22 cellular contexts compared by ENCODE assay signal in genomic region chr20:51955756-51956155, GRCh38.
DNase-seq lines count a peak whose midpoint lies in the region; FAIRE-seq and TF ChIP-seq lines count a peak whose summit lies in the region.
"Had no signal": no experiment of that assay in that cellular context is flagged by ENCODE, and none has a peak within 500 bp of the region (broad histone marks: within the 10 kb centered on the region; RNA-seq: fewer than 3 reads in every experiment).

No MANE protein-coding gene starts in this region.

- no peak overlapping the region for H3K9ac ChIP-seq in astrocyte (ENCODE audit: low read length)

- H3K4me1 Mint-ChIP-seq in astrocyte (ENCODE audit: low read depth, unreplicated experiment): peaks cover 8% of the 10 kb centered on the region
- H3K4me1 Mint-ChIP-seq: activated naive CD4-positive, alpha-beta T cell treated with anti-CD3 and anti-CD28 coated beads, Interleukin-2, amount 10 ng/mL, durations not matched to agents 7 days and 5 days had no signal

- TF ChIP-seq CTCF in astrocyte (IDR thresholded peaks at IDR 0.05; ENCODE audit: insufficient read depth, low read depth, low read length) (no peak), left ventricle myocardium inferior (IDR thresholded peaks at IDR 0.05; ENCODE audit: borderline replicate concordance) (no peak)

- no peaks in the 10 kb centered on the region for H3K9me3 ChIP-seq in astrocyte (ENCODE audit: insufficient read depth, low read depth, low read length)
- H3K9me3 ChIP-seq in left ventricle myocardium inferior (replicated peaks): no peaks in the 10 kb centered on the region
- H3K9me3 ChIP-seq: ascending aorta had no signal

- intact Hi-C loops in left ventricle myocardium inferior (cut with micrococcal nuclease): no loop called here

- H3K27ac ChIP-seq in astrocyte (ENCODE audit: low read depth, low read length) (peak overlapping the region; percentile 19), left ventricle myocardium inferior (replicated peaks) (no peak overlapping the region)
- H3K27ac ChIP-seq: ascending aorta, coronary artery had no signal

- H3K4me3 ChIP-seq in astrocyte (ENCODE audit: insufficient read depth, low read depth, low read length) (no peak overlapping the region), left ventricle myocardium inferior (no peak overlapping the region)
- H3K4me3 ChIP-seq: ascending aorta, coronary artery had no signal

- no peaks in the 10 kb centered on the region for H4K20me1 ChIP-seq in astrocyte (ENCODE audit: insufficient read depth, low read length)

- FAIRE-seq in astrocyte (lab: Jason Lieb, UNC) (no peak), urothelium cell line (lab: Jason Lieb, UNC) (peak; percentile 58)
- FAIRE-seq: endometrium, GM18507 had no signal

- no peak overlapping the region for H3K4me3 Mint-ChIP-seq in astrocyte (ENCODE audit: unreplicated experiment)
- H3K4me3 Mint-ChIP-seq: activated naive CD4-positive, alpha-beta T cell treated with anti-CD3 and anti-CD28 coated beads, Interleukin-2, amount 10 ng/mL, durations not matched to agents 7 days and 5 days; nephron progenitor cell had no signal

- H3K4me1 ChIP-seq in astrocyte (ENCODE audit: insufficient read depth, low read length) (peaks cover 14% of the 10 kb centered on the region), left ventricle myocardium inferior (peaks cover 7% of the 10 kb centered on the region)
- H3K4me1 ChIP-seq: ascending aorta had no signal

- H3K27ac Mint-ChIP-seq in astrocyte (ENCODE audit: unreplicated experiment): no peak overlapping the region
- H3K27ac Mint-ChIP-seq: activated naive CD4-positive, alpha-beta T cell treated with anti-CD3 and anti-CD28 coated beads, Interleukin-2, amount 10 ng/mL, durations not matched to agents 7 days and 5 days; nephron progenitor cell had no signal

- DNase-seq in HCEC 1CT (peak; percentile 55), astrocyte (ENCODE audit: low read depth) (peak; percentile 79), fibroblast of peridontal ligament (ENCODE audit: extremely low read depth) (peak; percentile 49), urothelium cell line (ENCODE audit: low spot score) (no peak), mucosa of gallbladder (ENCODE audit: low spot score) (no peak), left ventricle myocardium inferior (no peak)
- DNase-seq in stimulated activated CD4-positive, alpha-beta T cell treated with anti-CD3 and anti-CD28 coated beads, Interleukin-2, amount 100 ng/mL, for 48 hours: no peak
- DNase-seq: activated CD4-positive, alpha-beta T cell treated with anti-CD3 and anti-CD28 coated beads for 1 hour; activated naive CD4-positive, alpha-beta T cell treated with anti-CD3 and anti-CD28 coated beads, Interleukin-2, amount 10 ng/mL, durations not matched to agents 7 days and 5 days; activated T-cell treated with anti-CD3 and anti-CD28 coated beads, Interleukin-2, amount 50 U/mL, for 48 hours; AML-193; midbrain; NCI-H1417 treated with DMSO at 0.1 percent for 48 hours; NCI-H2107; NCI-H524 treated with DMSO at 0.1 percent for 48 hours; nephron progenitor cell; stimulated activated CD4-positive, alpha-beta T cell treated with anti-CD3 and anti-CD28 coated beads, Interleukin-1b, Interleukin-23, amount 100 ng/mL, for 48 hours; stimulated activated naive CD4-positive, alpha-beta T cell had no signal

- H2AFZ ChIP-seq in astrocyte (ENCODE audit: low read depth, low read length): no peak overlapping the region

- no peaks in the 10 kb centered on the region for H3K9me3 Mint-ChIP-seq in astrocyte (ENCODE audit: unreplicated experiment)
- H3K9me3 Mint-ChIP-seq: activated naive CD4-positive, alpha-beta T cell treated with anti-CD3 and anti-CD28 coated beads, Interleukin-2, amount 10 ng/mL, durations not matched to agents 7 days and 5 days had no signal

- H3K36me3 ChIP-seq in astrocyte (ENCODE audit: insufficient read depth, low read length): no peaks in the 10 kb centered on the region
- H3K36me3 ChIP-seq in left ventricle myocardium inferior: no peaks in the 10 kb centered on the region
- H3K36me3 ChIP-seq: ascending aorta had no signal

- H3K4me2 ChIP-seq in astrocyte (ENCODE audit: low read length): no peak overlapping the region

- H3K79me2 ChIP-seq in astrocyte (ENCODE audit: insufficient read depth, low read length): no peaks in the 10 kb centered on the region

- H3K36me3 Mint-ChIP-seq in astrocyte (ENCODE audit: low read depth, unreplicated experiment): no peaks in the 10 kb centered on the region
- H3K36me3 Mint-ChIP-seq: activated naive CD4-positive, alpha-beta T cell treated with anti-CD3 and anti-CD28 coated beads, Interleukin-2, amount 10 ng/mL, durations not matched to agents 7 days and 5 days had no signal

- H3K27me3 ChIP-seq in astrocyte (ENCODE audit: insufficient read depth, low read length) (no peaks in the 10 kb centered on the region), left ventricle myocardium inferior (ENCODE audit: low read depth) (peaks cover 26% of the 10 kb centered on the region)
- H3K27me3 ChIP-seq: ascending aorta had no signal

- no peaks in the 10 kb centered on the region for H3K27me3 Mint-ChIP-seq in astrocyte (ENCODE audit: low read depth, unreplicated experiment)

Comparison
In these comparisons a context has a peak if more than half of its experiments do, and no peak if none do; other contexts are left out.
1. DNase-seq: peak in HCEC 1CT (single experiment), astrocyte (single experiment) and fibroblast of peridontal ligament (single experiment); none in urothelium cell line (single experiment), mucosa of gallbladder (single experiment), stimulated activated CD4-positive, alpha-beta T cell treated with anti-CD3 and anti-CD28 coated beads, Interleukin-2, amount 100 ng/mL, for 48 hours (0 of 2) and left ventricle myocardium inferior (single experiment).